ENCODE assay signal across 22 cellular contexts in the genomic region with DNA sequence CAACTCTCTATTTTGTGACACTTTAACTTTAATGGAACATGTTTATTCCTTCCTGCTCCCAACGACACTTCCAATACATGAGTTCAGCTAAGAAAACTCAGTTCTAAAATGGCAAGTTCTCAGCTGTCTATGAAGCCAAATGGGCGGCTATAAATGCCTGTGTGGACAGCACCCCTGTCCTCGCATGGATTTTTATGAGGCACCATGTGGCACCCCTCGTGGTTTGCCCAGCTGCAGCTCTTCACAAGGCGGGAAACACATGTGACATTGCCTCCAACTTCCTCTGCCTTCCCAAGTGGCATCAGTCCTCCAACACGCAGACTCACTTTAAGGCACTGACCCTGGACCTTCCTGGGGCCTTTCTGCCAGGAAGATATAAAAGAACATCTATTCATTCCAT.
"Had no signal": no experiment of that assay in that cellular context is flagged by ENCODE, and none has a peak within 500 bp of the region (broad histone marks: within the 10 kb centered on the region; RNA-seq: fewer than 3 reads in every experiment).

No MANE protein-coding gene starts in this region.

- H3K9me3 ChIP-seq: gastrocnemius medialis, thoracic aorta had no signal

- ATAC-seq: activated CD8-positive, alpha-beta T cell treated with anti-CD3 and anti-CD28 coated beads, Interleukin-2, amount 10 ng/mL, durations not matched to agents 7 days and 5 days; activated naive CD4-positive, alpha-beta T cell treated with anti-CD3 and anti-CD28 coated beads, Interleukin-2, amount 50 U/mL, for 72 hours; activated T-helper 17 cell treated with anti-CD3 and anti-CD28 coated beads, Interleukin-2, amount 50 U/mL, for 72 hours; gastrocnemius medialis; left ventricle myocardium superior; sciatic nerve had no signal

- H3K4me3 Mint-ChIP-seq: activated CD8-positive, alpha-beta T cell treated with anti-CD3 and anti-CD28 coated beads, Interleukin-2, amount 10 ng/mL, durations not matched to agents 7 days and 5 days; activated T-cell treated with anti-CD3 and anti-CD28 coated beads, Interleukin-2, amount 50 U/mL, for 24 hours; activated T-helper 17 cell treated with anti-CD3 and anti-CD28 coated beads, Interleukin-2, amount 50 U/mL, for 72 hours; brain; nephron progenitor cell; T-helper 2 cell treated with Interferon-gamma antibody and Interleukin-4, amounts not matched to agents 5 μg/mL and 100 μg/mL, for 36 hours had no signal

- DNase-seq: activated CD4-positive, alpha-beta T cell treated with anti-CD3 and anti-CD28 coated beads for 1 hour; activated CD4-positive, alpha-beta T cell treated with anti-CD3 and anti-CD28 coated beads, Interleukin-2, amount 50 U/mL, for 1 hour; activated CD8-positive, alpha-beta T cell treated with anti-CD3 and anti-CD28 coated beads, Interleukin-2, amount 10 ng/mL, durations not matched to agents 7 days and 5 days; activated T-cell treated with anti-CD3 and anti-CD28 coated beads, Interleukin-2, amount 50 U/mL, for 24 hours; aorta; dermis blood vessel endothelial cell; effector CD8-positive, alpha-beta T cell; gastrocnemius medialis; hypothalamus; left ventricle myocardium superior; mammary epithelial cell; midbrain; nephron progenitor cell; stimulated activated CD4-positive, alpha-beta T cell treated with anti-CD3 and anti-CD28 coated beads, Interleukin-4, amount 100 ng/mL, for 1 hour; stimulated activated naive CD4-positive, alpha-beta T cell; WERI-Rb-1 had no signal

- H3K9me3 Mint-ChIP-seq: activated naive CD4-positive, alpha-beta T cell treated with anti-CD3 and anti-CD28 coated beads, Interleukin-2, amount 50 U/mL, for 72 hours; activated T-cell treated with anti-CD3 and anti-CD28 coated beads, Interleukin-2, amount 50 U/mL, for 24 hours; activated T-helper 17 cell treated with anti-CD3 and anti-CD28 coated beads, Interleukin-2, amount 50 U/mL, for 72 hours; brain; nephron progenitor cell; T-helper 2 cell treated with Interferon-gamma antibody and Interleukin-4, amounts not matched to agents 5 μg/mL and 100 μg/mL, for 36 hours had no signal

- H3K27me3 Mint-ChIP-seq: brain had no signal

- H3K27ac ChIP-seq: gastrocnemius medialis, thoracic aorta, WERI-Rb-1 had no signal

- H3K4me1 Mint-ChIP-seq: activated T-helper 17 cell treated with anti-CD3 and anti-CD28 coated beads, Interleukin-2, amount 50 U/mL, for 72 hours had no signal

- H3K27ac Mint-ChIP-seq: activated CD8-positive, alpha-beta T cell treated with anti-CD3 and anti-CD28 coated beads, Interleukin-2, amount 10 ng/mL, durations not matched to agents 7 days and 5 days; activated naive CD4-positive, alpha-beta T cell treated with anti-CD3 and anti-CD28 coated beads, Interleukin-2, amount 50 U/mL, for 72 hours; activated T-cell treated with anti-CD3 and anti-CD28 coated beads, Interleukin-2, amount 50 U/mL, for 24 hours; activated T-helper 17 cell treated with anti-CD3 and anti-CD28 coated beads, Interleukin-2, amount 50 U/mL, for 72 hours; brain; nephron progenitor cell; T-helper 2 cell treated with Interferon-gamma antibody and Interleukin-4, amounts not matched to agents 5 μg/mL and 100 μg/mL, for 36 hours had no signal

- H3K36me3 ChIP-seq: gastrocnemius medialis, thoracic aorta, WERI-Rb-1 had no signal

- H3K36me3 Mint-ChIP-seq: activated naive CD4-positive, alpha-beta T cell treated with anti-CD3 and anti-CD28 coated beads, Interleukin-2, amount 50 U/mL, for 72 hours had no signal

- H3K4me3 ChIP-seq: gastrocnemius medialis, thoracic aorta had no signal

- H3K27me3 ChIP-seq: gastrocnemius medialis had no signal
